Comparison of ENCODE assay signal across 8 cellular contexts in the genomic region with DNA sequence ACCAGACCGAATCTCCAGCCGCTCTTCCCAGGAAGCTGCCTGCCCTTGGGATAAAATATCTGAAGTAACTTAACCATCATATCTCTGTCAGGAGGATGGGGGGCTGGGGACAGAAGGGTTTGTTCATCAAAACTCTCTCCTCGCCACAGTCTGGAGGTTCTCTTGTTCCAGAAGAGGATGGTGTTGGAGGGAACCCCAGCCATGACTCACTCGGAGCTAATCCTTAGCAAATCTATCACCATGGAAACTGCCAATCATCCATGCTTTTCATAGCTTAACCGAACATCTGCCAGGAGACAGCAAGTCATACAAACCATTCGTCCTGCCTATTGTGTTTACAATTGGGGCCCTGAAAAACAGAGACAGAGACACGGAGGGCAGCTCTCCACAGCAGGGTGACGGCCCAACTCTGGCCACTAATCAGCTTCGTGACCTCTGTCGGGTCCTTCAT.
DNase-seq lines count a peak whose midpoint lies in the region; ATAC-seq lines count a peak whose summit lies in the region.

No MANE protein-coding gene starts in this region.

- ATAC-seq in HG03175 (IDR thresholded peaks at IDR 0.05; ENCODE audit: unreplicated experiment) = no peak

- H3K4me3 ChIP-seq in muscle layer of colon (ENCODE audit: low read depth in 1 of 2, low read length in 2 of 2) = no peak overlapping the region

- H3K36me3 ChIP-seq in muscle layer of colon (ENCODE audit: insufficient read depth, low read length) = no peaks in the 10 kb centered on the region

- DNase-seq in DMS 273 (lab: John Stamatoyannopoulos, UW; ENCODE audit: unreplicated experiment) = peak; percentile 92
- DNase-seq in NCI-H2171 treated with DMSO at 0.1 percent for 48 hours (lab: John Stamatoyannopoulos, UW) = peak; percentile 89
- peak in 43 of 61 donors; percentile 13 to 91 (median 52) for DNase-seq in caudate nucleus (lab: John Stamatoyannopoulos, UW)
- DNase-seq in NCI-H128 (lab: John Stamatoyannopoulos, UW; ENCODE audit: unreplicated experiment) = no peak
- DNase-seq in NAMALWA (ENCODE audit: low spot score) = no peak
- no peak for DNase-seq in NCI-H2081 treated with DMSO at 0.1 percent for 48 hours (lab: John Stamatoyannopoulos, UW)

- H3K9me3 ChIP-seq in muscle layer of colon (ENCODE audit: low read length) = no peaks in the 10 kb centered on the region

- peak overlapping the region; percentile 89 for H3K27ac ChIP-seq in caudate nucleus (ENCODE audit: low read depth, low read length)
- peak overlapping the region; percentile 63 for H3K27ac ChIP-seq in muscle layer of colon (ENCODE audit: low read depth, low read length)

- no peaks in the 10 kb centered on the region for H3K27me3 ChIP-seq in muscle layer of colon (ENCODE audit: control insufficient read depth in 1 of 2, insufficient read depth in 2 of 2, low read length in 2 of 2)

- no peak overlapping the region for H3K9ac ChIP-seq in muscle layer of colon (ENCODE audit: low read length)

- H3K4me1 ChIP-seq in muscle layer of colon (ENCODE audit: insufficient read depth, low read length) = peaks cover 19% of the 10 kb centered on the region

Comparison
In these comparisons a context has a peak if more than half of its experiments do, and no peak if none do; other contexts are left out.
1. DNase-seq: peak in DMS 273 (single experiment), NCI-H2171 treated with DMSO at 0.1 percent for 48 hours (single experiment) and caudate nucleus (43 of 61); none in NCI-H128 (single experiment), NAMALWA (single experiment) and NCI-H2081 treated with DMSO at 0.1 percent for 48 hours (single experiment).